In genomic region chr2:85605406-85606115, GRCh38 we compare ENCODE assay signal across 9 cellular contexts. TPM values are rescaled to one million over a fixed set of nuclear protein-coding genes. Genes with fewer than 3 reads are reported as not detected.
DNase-seq lines count a peak whose midpoint lies in the region; ATAC-seq and TF ChIP-seq lines count a peak whose summit lies in the region.
"Had no signal": no experiment of that assay in that cellular context is flagged by ENCODE, and none has a peak within 500 bp of the region (broad histone marks: within the 10 kb centered on the region; RNA-seq: fewer than 3 reads in every experiment).

No MANE protein-coding gene starts in this region.

- ATAC-seq in GM19455 (IDR thresholded peaks at IDR 0.05; ENCODE audit: unreplicated experiment) = no peak

- TF ChIP-seq CTCF in astrocyte of the cerebellum (IDR thresholded peaks at IDR 0.05; ENCODE audit: low read depth, low read length, missing control alignments) = no peak

- no peak overlapping the region for H3K4me3 ChIP-seq in astrocyte of the cerebellum (ENCODE audit: low read depth, low read length)

- DNase-seq in EL (peak; percentile 84), astrocyte of the cerebellum (ENCODE audit: low read depth) (peak; percentile 97), myocyte (ENCODE audit: low read depth) (peak; percentile 60), NAMALWA (ENCODE audit: low spot score) (no peak), NCI-H1930 (lab: John Stamatoyannopoulos, UW) (no peak)
- DNase-seq: activated T-cell treated with anti-CD3 and anti-CD28 coated beads, Interleukin-2, amount 50 U/mL, for 1 hour; hippocampal formation had no signal

- in situ Hi-C loops in astrocyte of the cerebellum (cut with HindIII; ENCODE audit: low sequenced_read_pairs) = no loop called here

RNA-seq across cellular contexts. Expression of gene TMEM150A, which starts 3.1 kb away (rescaled TPM):
- total RNA-seq in myocyte = 22.7 and 24.9 TPM in 2 replicates
- 66.8 TPM for polyA plus RNA-seq in myocyte (2012)

RNA-seq across cellular contexts. Expression of gene C2orf68, which starts 6.3 kb away (rescaled TPM):
- 20.2 and 28.5 TPM in 2 replicates for total RNA-seq in myocyte
- 45.2 TPM for polyA plus RNA-seq in myocyte (2012)

RNA-seq across cellular contexts. Expression of gene RNF181, which starts 10.0 kb away (rescaled TPM):
- 174 and 313 TPM in 2 replicates for total RNA-seq in myocyte
- polyA plus RNA-seq in myocyte (2012) = 566 TPM

RNA-seq across cellular contexts. Expression of gene USP39, which starts 10.4 kb away (rescaled TPM):
- total RNA-seq in myocyte = 47.7 and 81.2 TPM in 2 replicates
- 68.4 TPM for polyA plus RNA-seq in myocyte (2012)

RNA-seq across cellular contexts. Expression of gene VAMP5, which starts 21.3 kb away (rescaled TPM):
- total RNA-seq in myocyte = 127 and 153 TPM in 2 replicates
- 1,018 TPM for polyA plus RNA-seq in myocyte (2012)
- total RNA-seq: SK-MEL-5 had no signal

Comparison
In these comparisons a context has a peak if more than half of its experiments do, and no peak if none do; other contexts are left out.
1. DNase-seq: peak in EL (single experiment), astrocyte of the cerebellum (single experiment) and myocyte (single experiment); none in NAMALWA (single experiment) and NCI-H1930 (0 of 2).